Comparison of ENCODE assay signal across 21 cellular contexts in the genomic region with DNA sequence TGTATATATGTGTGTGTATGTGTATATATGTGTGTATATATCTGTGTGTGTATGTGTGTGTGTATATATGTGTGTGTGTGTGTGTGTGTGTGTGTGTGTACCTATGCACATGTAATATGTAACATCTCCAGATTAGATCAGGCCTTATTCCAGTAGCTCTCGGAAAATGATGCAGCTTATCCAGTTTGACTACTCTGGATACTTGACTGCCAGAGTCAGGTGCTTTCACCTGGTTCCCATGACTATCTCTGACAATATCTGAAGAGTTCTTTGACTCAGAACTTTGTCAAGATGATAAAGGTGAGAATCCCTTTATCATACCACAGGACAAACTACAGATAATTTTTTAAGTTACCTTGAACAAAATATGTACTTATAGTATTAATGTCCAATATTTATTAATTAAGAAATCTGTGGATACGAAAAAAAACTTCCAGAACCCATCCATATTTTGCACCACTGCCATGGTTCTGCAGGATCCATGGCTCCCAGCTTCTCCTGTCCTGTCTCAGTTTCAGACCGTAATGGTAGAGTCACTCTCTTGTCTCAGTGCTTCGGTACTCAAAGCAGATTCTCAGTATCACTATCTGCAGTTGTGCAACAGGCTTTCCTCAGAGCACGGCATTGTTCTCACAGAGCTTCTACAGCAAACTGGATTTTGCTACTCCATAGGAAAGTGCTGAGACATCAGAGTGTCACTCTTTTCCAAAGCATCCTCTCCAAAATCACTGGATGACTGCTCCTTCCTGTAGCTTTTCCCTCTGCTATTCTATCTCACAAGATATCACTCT.
"Had no signal": no experiment of that assay in that cellular context is flagged by ENCODE, and none has a peak within 500 bp of the region (broad histone marks: within the 10 kb centered on the region; RNA-seq: fewer than 3 reads in every experiment).

No MANE protein-coding gene starts in this region.

- DNase-seq: activated CD4-positive, alpha-beta memory T cell treated with anti-CD3 and anti-CD28 coated beads, Interleukin-2, amount 10 ng/mL, durations not matched to agents 7 days and 5 days; activated CD4-positive, alpha-beta T cell treated with anti-CD3 and anti-CD28 coated beads, Interleukin-2, amount 10 ng/mL, durations not matched to agents 24 days and 14 days; activated effector memory CD4-positive, alpha-beta T cell treated with Interleukin-2 at 50 U/mL for 16 hours; activated naive CD4-positive, alpha-beta T cell treated with anti-CD3 and anti-CD28 coated beads, Interleukin-2, amount 10 ng/mL, durations not matched to agents 7 days and 5 days; activated T-cell treated with anti-CD3 and anti-CD28 coated beads, Interleukin-2, amount 50 U/mL, for 72 hours; aorta; gastrocnemius medialis; hypothalamus; left ventricle myocardium superior; small intestine; stimulated activated CD4-positive, alpha-beta T cell treated with anti-CD3 and anti-CD28 coated beads, Interleukin-2, amount 100 ng/mL, for 24 hours; stimulated activated naive CD8-positive, alpha-beta T cell treated with anti-CD3 and anti-CD28 coated beads, Interleukin-15, amount 100 ng/mL, for 72 hours; tibial artery; uterus had no signal

- H3K36me3 ChIP-seq: gastrocnemius medialis, tibial artery, uterus had no signal

- H3K4me1 ChIP-seq: gastrocnemius medialis, parathyroid adenoma, tibial artery, uterus had no signal

- H3K27ac ChIP-seq: gastrocnemius medialis, parathyroid adenoma, tibial artery, uterus had no signal

- H3K27ac Mint-ChIP-seq: activated CD4-positive, alpha-beta memory T cell treated with anti-CD3 and anti-CD28 coated beads, Interleukin-2, amount 10 ng/mL, durations not matched to agents 7 days and 5 days; activated CD4-positive, alpha-beta T cell treated with anti-CD3 and anti-CD28 coated beads, Interleukin-2, amount 10 ng/mL, durations not matched to agents 24 days and 14 days; activated naive CD4-positive, alpha-beta T cell treated with anti-CD3 and anti-CD28 coated beads, Interleukin-2, amount 10 ng/mL, durations not matched to agents 7 days and 5 days; activated T-cell treated with anti-CD3 and anti-CD28 coated beads, Interleukin-2, amount 50 U/mL, for 72 hours; brain; memory B cell; nephron; stimulated activated effector memory CD8-positive, alpha-beta T cell treated with anti-CD3 and anti-CD28 coated beads, Interleukin-12 subunit alpha, Interleukin-12 subunit beta, amount 100 ng/mL, for 72 hours; stimulated activated naive CD8-positive, alpha-beta T cell treated with anti-CD3 and anti-CD28 coated beads, Interleukin-15, amount 100 ng/mL, for 72 hours; T-helper 1 cell treated with Interleukin-12 subunit alpha and Interleukin-12 subunit beta and Interleukin-4 antibody, amounts not matched to agents 30 μg/mL and 1 μg/mL, for 36 hours had no signal

- H3K9me3 ChIP-seq: gastrocnemius medialis, tibial artery, uterus had no signal

- H3K4me3 Mint-ChIP-seq: activated CD4-positive, alpha-beta memory T cell treated with anti-CD3 and anti-CD28 coated beads, Interleukin-2, amount 10 ng/mL, durations not matched to agents 7 days and 5 days; activated CD4-positive, alpha-beta T cell treated with anti-CD3 and anti-CD28 coated beads, Interleukin-2, amount 10 ng/mL, durations not matched to agents 24 days and 14 days; activated naive CD4-positive, alpha-beta T cell treated with anti-CD3 and anti-CD28 coated beads, Interleukin-2, amount 10 ng/mL, durations not matched to agents 7 days and 5 days; activated T-cell treated with anti-CD3 and anti-CD28 coated beads, Interleukin-2, amount 50 U/mL, for 72 hours; brain; memory B cell; nephron; stimulated activated effector memory CD8-positive, alpha-beta T cell treated with anti-CD3 and anti-CD28 coated beads, Interleukin-12 subunit alpha, Interleukin-12 subunit beta, amount 100 ng/mL, for 72 hours; stimulated activated naive CD8-positive, alpha-beta T cell treated with anti-CD3 and anti-CD28 coated beads, Interleukin-15, amount 100 ng/mL, for 72 hours; T-helper 1 cell treated with Interleukin-12 subunit alpha and Interleukin-12 subunit beta and Interleukin-4 antibody, amounts not matched to agents 30 μg/mL and 1 μg/mL, for 36 hours had no signal

- H3K4me3 ChIP-seq: gastrocnemius medialis, tibial artery, uterus had no signal

- H3K27me3 Mint-ChIP-seq: activated CD4-positive, alpha-beta memory T cell treated with anti-CD3 and anti-CD28 coated beads, Interleukin-2, amount 10 ng/mL, durations not matched to agents 7 days and 5 days; activated CD4-positive, alpha-beta T cell treated with anti-CD3 and anti-CD28 coated beads, Interleukin-2, amount 10 ng/mL, durations not matched to agents 24 days and 14 days; brain; memory B cell; stimulated activated naive CD8-positive, alpha-beta T cell treated with anti-CD3 and anti-CD28 coated beads, Interleukin-15, amount 100 ng/mL, for 72 hours had no signal

- H3K27me3 ChIP-seq: gastrocnemius medialis, tibial artery, uterus had no signal

- H3K4me1 Mint-ChIP-seq: brain, nephron had no signal

- H3K9me3 Mint-ChIP-seq: activated CD4-positive, alpha-beta memory T cell treated with anti-CD3 and anti-CD28 coated beads, Interleukin-2, amount 10 ng/mL, durations not matched to agents 7 days and 5 days; activated CD4-positive, alpha-beta T cell treated with anti-CD3 and anti-CD28 coated beads, Interleukin-2, amount 10 ng/mL, durations not matched to agents 24 days and 14 days; activated naive CD4-positive, alpha-beta T cell treated with anti-CD3 and anti-CD28 coated beads, Interleukin-2, amount 10 ng/mL, durations not matched to agents 7 days and 5 days; activated T-cell treated with anti-CD3 and anti-CD28 coated beads, Interleukin-2, amount 50 U/mL, for 72 hours; brain; memory B cell; nephron; stimulated activated effector memory CD8-positive, alpha-beta T cell treated with anti-CD3 and anti-CD28 coated beads, Interleukin-12 subunit alpha, Interleukin-12 subunit beta, amount 100 ng/mL, for 72 hours; stimulated activated naive CD8-positive, alpha-beta T cell treated with anti-CD3 and anti-CD28 coated beads, Interleukin-15, amount 100 ng/mL, for 72 hours; T-helper 1 cell treated with Interleukin-12 subunit alpha and Interleukin-12 subunit beta and Interleukin-4 antibody, amounts not matched to agents 30 μg/mL and 1 μg/mL, for 36 hours had no signal

- H3K36me3 Mint-ChIP-seq: activated naive CD4-positive, alpha-beta T cell treated with anti-CD3 and anti-CD28 coated beads, Interleukin-2, amount 10 ng/mL, durations not matched to agents 7 days and 5 days; brain; memory B cell; stimulated activated effector memory CD8-positive, alpha-beta T cell treated with anti-CD3 and anti-CD28 coated beads, Interleukin-12 subunit alpha, Interleukin-12 subunit beta, amount 100 ng/mL, for 72 hours had no signal

- ATAC-seq: activated T-cell treated with anti-CD3 and anti-CD28 coated beads, Interleukin-2, amount 50 U/mL, for 72 hours; gastrocnemius medialis; left ventricle myocardium superior; sciatic nerve; stimulated activated effector memory CD8-positive, alpha-beta T cell treated with anti-CD3 and anti-CD28 coated beads, Interleukin-12 subunit alpha, Interleukin-12 subunit beta, amount 100 ng/mL, for 72 hours; stimulated activated naive CD8-positive, alpha-beta T cell treated with anti-CD3 and anti-CD28 coated beads, Interleukin-15, amount 100 ng/mL, for 72 hours had no signal
